8 cellular contexts compared by ENCODE assay signal in genomic region chr4:37648084-37648817, GRCh38. TPM values are rescaled to one million over a fixed set of nuclear protein-coding genes. Genes with fewer than 3 reads are reported as not detected.
DNase-seq lines count a peak whose midpoint lies in the region; ATAC-seq and TF ChIP-seq lines count a peak whose summit lies in the region.

No MANE protein-coding gene starts in this region.

- TF ChIP-seq CTCF in AG09309 (IDR thresholded peaks at IDR 0.05; ENCODE audit: control insufficient read depth, insufficient read depth, low read depth, low read length, missing control alignments) (no peak), astrocyte of the cerebellum (IDR thresholded peaks at IDR 0.05; ENCODE audit: low read depth, low read length, missing control alignments) (no peak)

- peak; percentile 72 for DNase-seq in AG09309 (ENCODE audit: low read depth)
- peak; percentile 82 for DNase-seq in astrocyte of the cerebellum (ENCODE audit: low read depth)
- peak; percentile 93 for DNase-seq in left lobe of liver (ENCODE audit: low spot score)
- DNase-seq in retina, result no peak
- no peak for DNase-seq in NCI-H2107 (lab: John Stamatoyannopoulos, UW)

- peak; percentile 20; the same call in 1 of the 2 replicates for TF ChIP-seq EP300 in Ishikawa (IDR thresholded peaks at IDR 0.05; ENCODE audit: borderline replicate concordance)

- ATAC-seq in left lobe of liver (peak; percentile 80), HG03159 (IDR thresholded peaks at IDR 0.05; ENCODE audit: unreplicated experiment) (no peak), GM21447 (IDR thresholded peaks at IDR 0.05; ENCODE audit: unreplicated experiment) (no peak)

- no peak overlapping the region for H3K4me3 ChIP-seq in AG09309 (ENCODE audit: control insufficient read depth, low read depth, low read length)
- no peak overlapping the region for H3K4me3 ChIP-seq in astrocyte of the cerebellum (ENCODE audit: low read depth, low read length)

- in situ Hi-C loops in astrocyte of the cerebellum (cut with HindIII; ENCODE audit: low sequenced_read_pairs), result no loop called here

- no peak; the same call in 1 of the 2 replicates for TF ChIP-seq RAD21 in Ishikawa (IDR thresholded peaks at IDR 0.05; ENCODE audit: low read depth)

TF ChIP-seq in Ishikawa, 13 proteins besides CTCF, POLR2A, EP300 and RAD21:
- TF ChIP-seq REST (IDR thresholded peaks at IDR 0.05; ENCODE audit: low read depth), result no peak
- no peak for TF ChIP-seq CREB1 (IDR thresholded peaks at IDR 0.05; ENCODE audit: low read depth)
- TF ChIP-seq TAF1 (IDR thresholded peaks at IDR 0.05; ENCODE audit: low read depth), result no peak
- peak; percentile 45; the same call in 1 of the 2 replicates for TF ChIP-seq NFIC (IDR thresholded peaks at IDR 0.05)
- TF ChIP-seq ZBTB7A (IDR thresholded peaks at IDR 0.05; ENCODE audit: low read depth), result no peak
- TF ChIP-seq EGR1 (IDR thresholded peaks at IDR 0.05), result no peak
- TF ChIP-seq TCF12 (IDR thresholded peaks at IDR 0.05; ENCODE audit: low read depth), result no peak
- no peak for TF ChIP-seq YY1 (IDR thresholded peaks at IDR 0.05; ENCODE audit: low read depth)
- TF ChIP-seq USF1 (IDR thresholded peaks at IDR 0.05), result no peak
- TF ChIP-seq MAX (IDR thresholded peaks at IDR 0.05), result no peak; the same call in 1 of the 2 replicates
- no peak for TF ChIP-seq CEBPB (IDR thresholded peaks at IDR 0.05)
- no peak for TF ChIP-seq FOXM1 (IDR thresholded peaks at IDR 0.05; ENCODE audit: borderline replicate concordance, low read depth)
- TF ChIP-seq TEAD4 (IDR thresholded peaks at IDR 0.05), result peak; percentile 24; the same call in 1 of the 2 replicates

RNA-seq across cellular contexts. Expression of gene RELL1, which starts 37.9 kb away (rescaled TPM):
- total RNA-seq in left lobe of liver, result 3.9 TPM

Comparison
In these comparisons a context has a peak if more than half of its experiments do, and no peak if none do; other contexts are left out.
1. DNase-seq: peak in AG09309 (single experiment), astrocyte of the cerebellum (single experiment) and left lobe of liver (single experiment); none in retina (single experiment) and NCI-H2107 (single experiment).